ENCODE assay signal across 21 cellular contexts in the genomic region with DNA sequence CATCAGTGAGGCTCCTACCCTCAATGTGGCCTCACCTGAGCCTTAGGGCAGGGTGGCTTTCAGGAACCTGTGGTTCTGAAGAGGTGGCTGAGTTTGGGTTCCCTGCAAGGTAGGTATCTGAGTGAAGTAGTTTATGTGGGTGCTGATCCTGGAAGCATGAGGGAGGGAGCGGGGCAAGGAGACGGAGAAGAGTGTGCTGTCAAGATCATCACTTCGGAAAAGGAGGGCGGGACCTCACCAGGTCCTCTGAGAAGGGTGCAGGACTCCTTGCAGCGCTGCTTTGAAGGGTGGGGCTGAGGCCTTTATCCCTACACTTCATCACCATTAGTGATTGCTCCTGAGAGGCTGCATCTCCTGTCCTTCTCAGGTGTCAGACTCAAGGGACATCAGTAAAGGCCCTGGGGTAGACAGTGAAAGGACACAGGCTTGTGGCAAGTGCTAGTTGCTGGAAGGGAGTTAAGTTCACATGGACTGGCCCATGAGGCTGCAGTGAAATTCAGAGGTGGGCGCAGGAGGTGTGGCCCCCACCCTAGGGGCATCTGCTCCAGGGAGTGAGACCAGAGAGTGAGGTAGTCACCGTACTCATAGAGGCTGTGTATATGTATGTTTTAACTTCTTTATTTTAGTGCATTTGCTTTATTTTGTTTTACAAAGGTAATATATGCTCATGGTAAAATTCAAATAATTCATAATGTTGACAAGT.
"Had no signal": no experiment of that assay in that cellular context is flagged by ENCODE, and none has a peak within 500 bp of the region (broad histone marks: within the 10 kb centered on the region; RNA-seq: fewer than 3 reads in every experiment).

No MANE protein-coding gene starts in this region.

- ATAC-seq: esophagus mucosa, gastrocnemius medialis, heart right ventricle, left cardiac atrium, left lung, left ventricle myocardium superior, lower lobe of right lung, mucosa of descending colon had no signal

- H3K27ac ChIP-seq: colonic mucosa, epithelial cell of prostate, esophagus squamous epithelium, heart right ventricle, left lung, lower lobe of right lung had no signal

- H3K9me3 Mint-ChIP-seq: dendritic cell treated with granulocyte-macrophage colony-stimulating factor and Interleukin-4, amounts not matched to agents 40 ng/mL and 50 ng/mL, for 4 days; mesothelial cell of epicardium had no signal

- H3K4me1 ChIP-seq: colonic mucosa, lower lobe of right lung had no signal

- DNase-seq: colonic mucosa; cortex of kidney; effector CD8-positive, alpha-beta T cell; erythroblast; esophagus squamous epithelium; foreskin fibroblast; foreskin melanocyte; gastrocnemius medialis; glutamatergic neuron; heart right ventricle; hippocampal formation; left cardiac atrium; left lung; left ventricle myocardium superior; lower lobe of right lung; mesenchymal stem cell; mucosa of descending colon had no signal

- H3K36me3 Mint-ChIP-seq: mesothelial cell of epicardium had no signal

- H3K27me3 Mint-ChIP-seq: dendritic cell treated with granulocyte-macrophage colony-stimulating factor and Interleukin-4, amounts not matched to agents 40 ng/mL and 50 ng/mL, for 4 days had no signal

- H3K4me3 Mint-ChIP-seq: dendritic cell treated with granulocyte-macrophage colony-stimulating factor and Interleukin-4, amounts not matched to agents 40 ng/mL and 50 ng/mL, for 4 days; mesothelial cell of epicardium had no signal

- H3K36me3 ChIP-seq: colonic mucosa, esophagus squamous epithelium, gastrocnemius medialis, heart right ventricle, left lung, lower lobe of right lung had no signal

- H3K4me3 ChIP-seq: colonic mucosa, esophagus squamous epithelium, gastrocnemius medialis, heart right ventricle, left lung, lower lobe of right lung, mucosa of descending colon had no signal

- H3K27me3 ChIP-seq: colonic mucosa, gastrocnemius medialis, heart right ventricle, left lung had no signal

- H3K9me3 ChIP-seq: colonic mucosa, esophagus squamous epithelium, gastrocnemius medialis, heart right ventricle, left lung, lower lobe of right lung, mucosa of descending colon had no signal

- H3K27ac Mint-ChIP-seq: dendritic cell treated with granulocyte-macrophage colony-stimulating factor and Interleukin-4, amounts not matched to agents 40 ng/mL and 50 ng/mL, for 4 days; mesothelial cell of epicardium had no signal

- H3K4me1 Mint-ChIP-seq: mesothelial cell of epicardium had no signal
